In genomic region chr6:1871936-1872335, GRCh38 we compare ENCODE assay signal across 14 cellular contexts.
DNase-seq lines count a peak whose midpoint lies in the region; ATAC-seq and TF ChIP-seq lines count a peak whose summit lies in the region.
"Had no signal": no experiment of that assay in that cellular context is flagged by ENCODE, and none has a peak within 500 bp of the region (broad histone marks: within the 10 kb centered on the region; RNA-seq: fewer than 3 reads in every experiment).

No MANE protein-coding gene starts in this region.

- TF ChIP-seq CTCF in GM20000 (IDR thresholded peaks at IDR 0.05; ENCODE audit: extremely low read depth, missing control alignments): no peak

- H3K27me3 ChIP-seq in right cardiac atrium (ENCODE audit: control insufficient read depth, insufficient read depth): no peaks in the 10 kb centered on the region
- H3K27me3 ChIP-seq: foreskin keratinocyte, upper lobe of right lung had no signal

- ATAC-seq in right cardiac atrium (peak; percentile 90 to 91), GM21717 (IDR thresholded peaks at IDR 0.05; ENCODE audit: unreplicated experiment) (no peak), HG02588 (IDR thresholded peaks at IDR 0.05; ENCODE audit: unreplicated experiment) (no peak)

- peaks cover 4% of the 10 kb centered on the region for H3K4me1 ChIP-seq in right cardiac atrium (ENCODE audit: control insufficient read depth, insufficient read depth, low read length)
- H3K4me1 ChIP-seq: foreskin keratinocyte, upper lobe of right lung had no signal

- H3K27ac ChIP-seq in angular gyrus (ENCODE audit: low read depth, low read length): peak overlapping the region; percentile 10
- no peak overlapping the region for H3K27ac ChIP-seq in right cardiac atrium (ENCODE audit: low read length)
- H3K27ac ChIP-seq: foreskin keratinocyte, upper lobe of right lung had no signal

- WGBS in right cardiac atrium: 44% methylated on average over 5 of the region's 5 CpGs

- H3K4me3 ChIP-seq in right cardiac atrium (ENCODE audit: low read length): no peak overlapping the region
- H3K4me3 ChIP-seq: upper lobe of right lung had no signal

- H3K9me3 ChIP-seq in right cardiac atrium (ENCODE audit: control insufficient read depth, low read length): no peaks in the 10 kb centered on the region
- H3K9me3 ChIP-seq: upper lobe of right lung had no signal

- intact Hi-C loops in right cardiac atrium (cut with DNase I): no loop called here

- DNase-seq in C1 segment of cervical spinal cord (lab: John Stamatoyannopoulos, UW) (peak in 8 of 14 donors; percentile 11 to 36 (median 23)), right cardiac atrium (peak; percentile 40 to 77 (median 74)), pons (ENCODE audit: low spot score) (peak; percentile 78), HPDE6-E6E7 (ENCODE audit: extremely low spot score) (no peak), GM20000 (ENCODE audit: low spot score) (no peak)
- DNase-seq: activated CD4-positive, alpha-beta T cell treated with anti-CD3 and anti-CD28 coated beads for 4 hours; amniotic stem cell; effector CD8-positive, alpha-beta T cell; foreskin keratinocyte; NCI-H226; upper lobe of right lung had no signal

Comparison
In these comparisons a context has a peak if more than half of its experiments do, and no peak if none do; other contexts are left out.
1. DNase-seq: peak in C1 segment of cervical spinal cord (8 of 14), right cardiac atrium (3 of 3) and pons (single experiment); none in HPDE6-E6E7 (single experiment) and GM20000 (single experiment).
2. ATAC-seq: peak in right cardiac atrium (2 of 2); none in GM21717 (single experiment) and HG02588 (single experiment).